In genomic region chr13:46052314-46053161, GRCh38 we compare ENCODE assay signal across 8 cellular contexts. TPM values are rescaled to one million over a fixed set of nuclear protein-coding genes. Genes with fewer than 3 reads are reported as not detected.
DNase-seq lines count a peak whose midpoint lies in the region; ATAC-seq and TF ChIP-seq lines count a peak whose summit lies in the region.

ZC3H13 (minus strand) TSS chr13:46052746; CDS start chr13:46045507, 7,239 bp downstream.

- H3K27me3 Mint-ChIP-seq in CD14-positive monocyte (ENCODE audit: low read depth in 3 of 3), result peaks cover 3 to 8% (median 5%) of the 10 kb centered on the region in 3 donors

- H3K9me3 Mint-ChIP-seq in CD14-positive monocyte, result peaks cover 0 to 8% (median 2%) of the 10 kb centered on the region in 7 donors

- peak; percentile 43 for TF ChIP-seq CTCF in CD14-positive monocyte (IDR thresholded peaks at IDR 0.05)

- H3K4me3 Mint-ChIP-seq in CD14-positive monocyte, result peak within 1 kb of the TSS; percentile 90 to 94

- H3K4me1 Mint-ChIP-seq in CD14-positive monocyte, result peaks cover 29% of the 10 kb centered on the region

- DNase-seq in CD14-positive monocyte (ENCODE audit: low spot score), result peak; percentile 92
- peak; percentile 97 for DNase-seq in NCI-H748 (lab: John Stamatoyannopoulos, UW; ENCODE audit: unreplicated experiment)
- peak; percentile 90 for DNase-seq in activated CD4-positive, alpha-beta T cell treated with anti-CD3 and anti-CD28 coated beads, Interleukin-2, amount 50 U/mL, for 1 hour
- peak; percentile 97 for DNase-seq in dedifferentiated amniotic fluid mesenchymal stem cell (ENCODE audit: extremely low spot score)
- DNase-seq in left lobe of liver (ENCODE audit: low spot score), result peak; percentile 94
- DNase-seq in stimulated activated CD4-positive, alpha-beta T cell treated with anti-CD3 and anti-CD28 coated beads, Interleukin-2, amount 100 ng/mL, for 4 hours (ENCODE audit: low read depth), result peak; percentile 86

- ATAC-seq in GM19351 (IDR thresholded peaks at IDR 0.05; ENCODE audit: unreplicated experiment) (peak; percentile 99), HG03521 (IDR thresholded peaks at IDR 0.05; ENCODE audit: unreplicated experiment) (peak; percentile 99), left lobe of liver (peak; percentile 97)

- peaks cover 3 to 11% of the 10 kb centered on the region in 2 donors for H3K36me3 Mint-ChIP-seq in CD14-positive monocyte

- H3K27ac Mint-ChIP-seq in CD14-positive monocyte, result peak within 1 kb of the TSS; percentile 98 to 99 (median 99)

- intact Hi-C loops in CD14-positive monocyte (cut with micrococcal nuclease), result loop anchor here (5.0 to 10.0 kb wide), 2 partner anchors 72 to 75 kb away; no protein-coding TSS in a partner anchor

RNA-seq across cellular contexts. Expression of gene ZC3H13, which starts in this region (rescaled TPM):
- 10 to 100 TPM in 1 of 2 donors, 1 to 10 TPM in 1; 9.7 to 22.2 TPM for polyA plus RNA-seq in CD14-positive monocyte
- 46.7 TPM for total RNA-seq in left lobe of liver

Comparison
In these comparisons a context has a peak if more than half of its experiments do, and no peak if none do; other contexts are left out.
1. Peak in every context shown above with its lines: DNase-seq and ATAC-seq.